Comparison of ENCODE assay signal across 14 cellular contexts in genomic region chr18:38751897-38752296, GRCh38.
A peak's percentile ranks its signal among the peaks of the same experiment; 100 is the strongest.
DNase-seq lines count a peak whose midpoint lies in the region; TF ChIP-seq lines count a peak whose summit lies in the region.
"Had no signal": no experiment of that assay in that cellular context is flagged by ENCODE, and none has a peak within 500 bp of the region (broad histone marks: within the 10 kb centered on the region; RNA-seq: fewer than 3 reads in every experiment).

No MANE protein-coding gene starts in this region.

- no TSS peak for BruUV-seq in MCF 10A (replicated peaks; lab: Mats Ljungman, UMichigan)

- H3K4me3 Mint-ChIP-seq in MCF 10A (ENCODE audit: unreplicated experiment) = peak overlapping the region; percentile 57

- H3K36me3 Mint-ChIP-seq in MCF 10A (ENCODE audit: insufficient read depth, unreplicated experiment) = no peaks in the 10 kb centered on the region

- POLR2A ChIA-PET in MCF 10A (lab: Yijun Ruan, JAX) = interaction anchor here (1.1 to 1.4 kb wide), 2 partner anchors 10 to 32 kb away, joined by 3 to 4 read pairs; no protein-coding TSS in a partner anchor

- intact Hi-C loops in MCF 10A (cut with micrococcal nuclease) (no loop called here), breast epithelium (cut with DNase I; ENCODE audit: low total_unique reads) (no loop called here), testis (cut with DNase I; ENCODE audit: low total_unique reads) (no loop called here)

- H3K27ac ChIP-seq in breast epithelium = no peak overlapping the region
- H3K27ac ChIP-seq in testis = no peak overlapping the region
- H3K27ac ChIP-seq: cardiac muscle cell, GM23248 had no signal

- H3K36me3 ChIP-seq in breast epithelium = no peaks in the 10 kb centered on the region
- no peaks in the 10 kb centered on the region for H3K36me3 ChIP-seq in testis (ENCODE audit: low read depth, missing control alignments)
- H3K36me3 ChIP-seq: cardiac muscle cell had no signal

- no peak for TF ChIP-seq POLR2A in breast epithelium (IDR thresholded peaks at IDR 0.05)
- no peak for TF ChIP-seq POLR2A in testis (IDR thresholded peaks at IDR 0.05)

- H3K4me1 Mint-ChIP-seq in MCF 10A (ENCODE audit: insufficient read depth, unreplicated experiment) = peaks cover 15% of the 10 kb centered on the region

- no peaks in the 10 kb centered on the region for H3K9me3 Mint-ChIP-seq in MCF 10A (ENCODE audit: unreplicated experiment)

- no peaks in the 10 kb centered on the region for H3K27me3 Mint-ChIP-seq in MCF 10A (ENCODE audit: insufficient read depth, unreplicated experiment)

- DNase-seq in MCF 10A (ENCODE audit: unreplicated experiment) (no peak), breast epithelium (ENCODE audit: low spot score in 2 of 2) (no peak), cerebellar cortex (ENCODE audit: low spot score) (peak; percentile 31), mucosa of gallbladder (ENCODE audit: low spot score) (peak; percentile 15), testis (peak; percentile 21), NCI-H345 treated with DMSO at 0.1 percent for 48 hours (lab: John Stamatoyannopoulos, UW; ENCODE audit: unreplicated experiment) (no peak), DMS79 treated with DMSO at 0.1 percent for 48 hours (lab: John Stamatoyannopoulos, UW) (no peak), NCI-H524 (lab: John Stamatoyannopoulos, UW) (no peak)
- DNase-seq: erythroblast, GM23248, NCI-H1105, SK-N-SH had no signal

- CTCF ChIA-PET in MCF 10A (lab: Yijun Ruan, JAX) = no interaction called here

- no peaks in the 10 kb centered on the region for H3K27me3 ChIP-seq in breast epithelium
- no peaks in the 10 kb centered on the region for H3K27me3 ChIP-seq in testis
- H3K27me3 ChIP-seq: cardiac muscle cell had no signal

- WGBS in testis, 2 donors = 31 to 56% methylated on average over 8 of the region's 8 CpGs

- H3K4me1 ChIP-seq in breast epithelium (no peaks in the 10 kb centered on the region), testis (no peaks in the 10 kb centered on the region)

- H3K4me3 ChIP-seq in breast epithelium (no peak overlapping the region), testis (no peak overlapping the region)
- H3K4me3 ChIP-seq: cardiac muscle cell, GM23248, skin epidermis had no signal

- TF ChIP-seq CTCF in MCF 10A (IDR thresholded peaks at IDR 0.05; ENCODE audit: unreplicated experiment) (no peak), breast epithelium (IDR thresholded peaks at IDR 0.05) (no peak), testis (IDR thresholded peaks at IDR 0.05) (no peak)

- H3K27ac Mint-ChIP-seq in MCF 10A (ENCODE audit: low read depth, unreplicated experiment) = peak overlapping the region; percentile 13

- H3K9me3 ChIP-seq in breast epithelium (no peaks in the 10 kb centered on the region), testis (no peaks in the 10 kb centered on the region)
- H3K9me3 ChIP-seq: SK-N-SH had no signal

Comparison
In these comparisons a context has a peak if more than half of its experiments do, and no peak if none do; other contexts are left out.
1. DNase-seq: peak in cerebellar cortex (single experiment), mucosa of gallbladder (single experiment) and testis (single experiment); none in MCF 10A (single experiment), breast epithelium (0 of 2), NCI-H345 treated with DMSO at 0.1 percent for 48 hours (single experiment), DMS79 treated with DMSO at 0.1 percent for 48 hours (single experiment) and NCI-H524 (0 of 2).